ENCODE assay signal across 18 cellular contexts in genomic region chr10:32985341-32985764, GRCh38. TPM values are rescaled to one million over a fixed set of nuclear protein-coding genes. Genes with fewer than 3 reads are reported as not detected.
DNase-seq lines count a peak whose midpoint lies in the region; ATAC-seq, FAIRE-seq and TF ChIP-seq lines count a peak whose summit lies in the region.
"Had no signal": no experiment of that assay in that cellular context is flagged by ENCODE, and none has a peak within 500 bp of the region (broad histone marks: within the 10 kb centered on the region; RNA-seq: fewer than 3 reads in every experiment).

No MANE protein-coding gene starts in this region.

- H3K79me2 ChIP-seq in SK-N-SH (ENCODE audit: insufficient read depth) (peaks cover 4% of the 10 kb centered on the region; the same call in 1 of the 2 replicates), K562 (ENCODE audit: control insufficient read depth, insufficient read depth, low read length) (no peaks in the 10 kb centered on the region)

- DNase-seq in SK-N-SH (no peak), K562 (ENCODE audit: extremely low read depth in 1 of 4, low spot score in 3 of 4) (no peak), right lobe of liver (no peak), T-cell (no peak), iPS-NIHi7 (ENCODE audit: extremely low spot score) (no peak)
- no peak for DNase-seq in activated CD4-positive, alpha-beta T cell treated with anti-CD3 and anti-CD28 coated beads, Interleukin-2, amount 50 U/mL, for 1 hour
- DNase-seq: activated naive CD4-positive, alpha-beta T cell treated with Interleukin-2 at 50 U/mL for 16 hours; CD4-positive, alpha-beta T cell; effector CD4-positive, alpha-beta T cell; H7; midbrain; NCI-H1417 treated with DMSO at 0.1 percent for 48 hours; nucleus accumbens; stimulated activated naive CD8-positive, alpha-beta T cell treated with anti-CD3 and anti-CD28 coated beads, Interleukin-15, amount 100 ng/mL, for 72 hours had no signal

- H3K27me3 ChIP-seq in SK-N-SH (ENCODE audit: insufficient read depth) = no peaks in the 10 kb centered on the region
- no peaks in the 10 kb centered on the region for H3K27me3 ChIP-seq in K562 (ENCODE audit: control insufficient read depth in 2 of 2, insufficient read depth in 2 of 2, low read length in 2 of 2)
- no peaks in the 10 kb centered on the region for H3K27me3 ChIP-seq in right lobe of liver
- H3K27me3 ChIP-seq in subcutaneous abdominal adipose tissue (ENCODE audit: control insufficient read depth in 5 of 5, insufficient read depth in 4 of 5, low read length in 5 of 5) = no peaks in the 10 kb centered on the region

- peak overlapping the region; percentile 64 to 99; a peak in 3 of 4 replicates for H3K27ac ChIP-seq in SK-N-SH (ENCODE audit: low read depth in 2 of 2, low read length in 1 of 2)
- no peak overlapping the region for H3K27ac ChIP-seq in K562 (ENCODE audit: extremely low read depth, low read depth, low read length)
- H3K27ac ChIP-seq in right lobe of liver = peak overlapping the region; percentile 51 to 98 (median 98)
- peak overlapping the region; percentile 58 for H3K27ac ChIP-seq in subcutaneous abdominal adipose tissue (ENCODE audit: low read depth, low read length)
- H3K27ac ChIP-seq: 22Rv1 had no signal

- 53% methylated on average over 4 of the region's 4 CpGs for WGBS in SK-N-SH (ENCODE audit: low lambda C conversion rate)
- WGBS in K562 (ENCODE audit: insufficient coverage, low coverage, missing lambda C conversion rate) = 33% methylated on average over 4 of the region's 4 CpGs
- WGBS in right lobe of liver (ENCODE audit: insufficient coverage, low coverage, low lambda C conversion rate, missing lambda C conversion rate) = 57% methylated on average over 3 of the region's 4 CpGs

- H3F3A ChIP-seq in SK-N-SH (replicated peaks; ENCODE audit: insufficient read depth) = peaks cover 50% of the 10 kb centered on the region

- no peak for TF ChIP-seq EP300 in SK-N-SH (IDR thresholded peaks at IDR 0.05; ENCODE audit: borderline replicate concordance in 1 of 2, low read depth in 1 of 2, low read length in 1 of 2)
- no peak for TF ChIP-seq EP300 in K562 (IDR thresholded peaks at IDR 0.05; ENCODE audit: low read length)

- no peak overlapping the region for H3K4me3 ChIP-seq in SK-N-SH (ENCODE audit: low read depth in 2 of 2, low read length in 1 of 2)
- no peak overlapping the region for H3K4me3 ChIP-seq in K562
- no peak overlapping the region for H3K4me3 ChIP-seq in right lobe of liver
- no peak overlapping the region for H3K4me3 ChIP-seq in subcutaneous abdominal adipose tissue (ENCODE audit: low read depth in 1 of 5, low read length in 5 of 5)
- H3K4me3 ChIP-seq: GM12878 had no signal

- no peak for TF ChIP-seq CTCF in SK-N-SH (IDR thresholded peaks at IDR 0.05)
- no peak for TF ChIP-seq CTCF in K562 (IDR thresholded peaks at IDR 0.05 in 2 of 3, conservative IDR thresholded peaks at IDR 0.05 in 1 of 3; ENCODE audit: insufficient read depth in 2 of 3, low read depth in 1 of 3, low read length in 3 of 3)
- TF ChIP-seq CTCF in right lobe of liver (IDR thresholded peaks at IDR 0.05) = no peak

- peak overlapping the region; percentile 10; the same call in 1 of the 2 replicates for H2AFZ ChIP-seq in SK-N-SH (ENCODE audit: low read depth)
- peak overlapping the region; percentile 28; the same call in 1 of the 2 replicates for H2AFZ ChIP-seq in K562 (ENCODE audit: low read depth, low read length)

- no peaks in the 10 kb centered on the region for H3K9me3 Mint-ChIP-seq in T-cell
- H3K9me3 Mint-ChIP-seq: CD4-positive, alpha-beta T cell; stimulated activated naive CD8-positive, alpha-beta T cell treated with anti-CD3 and anti-CD28 coated beads, Interleukin-15, amount 100 ng/mL, for 72 hours had no signal

- no peaks in the 10 kb centered on the region for H3K9me3 ChIP-seq in SK-N-SH
- no peaks in the 10 kb centered on the region for H3K9me3 ChIP-seq in K562 (replicated peaks; ENCODE audit: control insufficient read depth, insufficient read depth, low read depth, low read length)
- no peaks in the 10 kb centered on the region for H3K9me3 ChIP-seq in right lobe of liver
- H3K9me3 ChIP-seq in subcutaneous abdominal adipose tissue (ENCODE audit: control insufficient read depth in 5 of 5, low read length in 5 of 5) = no peaks in the 10 kb centered on the region

- H3K4me1 ChIP-seq in SK-N-SH (ENCODE audit: control insufficient read depth in 1 of 2, insufficient read depth in 2 of 2, low read depth in 1 of 2, low read length in 1 of 2) = peaks cover 28 to 37% of the 10 kb centered on the region in 2 experiments
- H3K4me1 ChIP-seq in K562 (replicated peaks in 1 of 2; ENCODE audit: control insufficient read depth in 2 of 2, insufficient read depth in 2 of 2, low read length in 2 of 2) = peaks cover 17 to 34% of the 10 kb centered on the region in 2 experiments
- H3K4me1 ChIP-seq in right lobe of liver = peaks cover 2 to 49% (median 20%) of the 10 kb centered on the region in 4 donors
- H3K4me1 ChIP-seq in subcutaneous abdominal adipose tissue (ENCODE audit: control insufficient read depth in 5 of 5, insufficient read depth in 5 of 5, low read length in 5 of 5) = peaks cover 7 to 48% (median 36%) of the 10 kb centered on the region in 5 donors

- no peaks in the 10 kb centered on the region for H3K9me1 ChIP-seq in K562 (ENCODE audit: control insufficient read depth, insufficient read depth, low read length)

- ATAC-seq in SK-N-SH treated with all-trans-retinoic acid at 6 μM for 48 hours (no peak), K562 (no peak), right lobe of liver (no peak), T-cell (replicated peaks in 1 of 4) (no peak)
- ATAC-seq: GM12878; stimulated activated naive CD8-positive, alpha-beta T cell treated with anti-CD3 and anti-CD28 coated beads, Interleukin-15, amount 100 ng/mL, for 72 hours had no signal

- no peak for TF ChIP-seq RAD21 in SK-N-SH (IDR thresholded peaks at IDR 0.05; ENCODE audit: low read length)
- no peak for TF ChIP-seq RAD21 in K562 (CRISPR knock-in tag; conservative IDR thresholded peaks at IDR 0.05 in 1 of 2, IDR thresholded peaks at IDR 0.05 in 1 of 2)

- no peaks in the 10 kb centered on the region for H3K36me3 Mint-ChIP-seq in T-cell

- FAIRE-seq in K562 (lab: Jason Lieb, UNC) = no peak
- FAIRE-seq: GM12878 had no signal

- no peaks in the 10 kb centered on the region for H4K20me1 ChIP-seq in SK-N-SH (ENCODE audit: insufficient read depth)
- H4K20me1 ChIP-seq in K562 (replicated peaks; ENCODE audit: control insufficient read depth, insufficient read depth, low read length) = no peaks in the 10 kb centered on the region

- BruUV-seq in K562 (replicated peaks; lab: Mats Ljungman, UMichigan) = no TSS peak

- peaks cover 24 to 35% (median 30%) of the 10 kb centered on the region in 3 donors for H3K4me1 Mint-ChIP-seq in T-cell

- in situ Hi-C loops in K562 (cut with MboI) = no loop called here

- CTCF ChIA-PET in SK-N-SH (lab: Yijun Ruan, JAX) = interaction anchor here (0.6 kb wide), 1 partner anchor 366 kb away, joined by 5 read pairs; no protein-coding TSS in a partner anchor
- CTCF ChIA-PET in K562 (lab: Yijun Ruan, JAX; ENCODE audit: low intra/inter-chr PET ratio) = no interaction called here
- CTCF ChIA-PET in T-cell (lab: Charles Lee) = interaction anchor here in 1 of 2 donors (0.6 to 1.7 kb wide), 2 partner anchors 23 to 26 kb away, joined by 3 to 4 read pairs; no protein-coding TSS in a partner anchor

- no peaks in the 10 kb centered on the region for H3K36me3 ChIP-seq in SK-N-SH (replicated peaks in 1 of 2; ENCODE audit: control insufficient read depth in 1 of 2, insufficient read depth in 2 of 2, low read length in 1 of 2)
- H3K36me3 ChIP-seq in K562 (ENCODE audit: control insufficient read depth, insufficient read depth, low read length) = no peaks in the 10 kb centered on the region
- H3K36me3 ChIP-seq in right lobe of liver = no peaks in the 10 kb centered on the region
- no peaks in the 10 kb centered on the region for H3K36me3 ChIP-seq in subcutaneous abdominal adipose tissue (ENCODE audit: control insufficient read depth in 5 of 5, insufficient read depth in 5 of 5, low read length in 5 of 5)

- H3K27me3 Mint-ChIP-seq in T-cell = no peaks in the 10 kb centered on the region
- H3K27me3 Mint-ChIP-seq: CD4-positive, alpha-beta T cell; stimulated activated naive CD8-positive, alpha-beta T cell treated with anti-CD3 and anti-CD28 coated beads, Interleukin-15, amount 100 ng/mL, for 72 hours had no signal

- no peak for TF ChIP-seq POLR2A in K562 (conservative IDR thresholded peaks at IDR 0.05)
- TF ChIP-seq POLR2A in right lobe of liver (IDR thresholded peaks at IDR 0.05) = peak; percentile 46

- POLR2A ChIA-PET in SK-N-SH (lab: Yijun Ruan, JAX) = no interaction called here
- POLR2A ChIA-PET in K562 (lab: Yijun Ruan, JAX) = interaction anchor here (0.7 to 1.2 kb wide), 5 partner anchors 12 to 30 kb away, joined by 3 read pairs; no protein-coding TSS in a partner anchor
- POLR2A ChIA-PET in T-cell (lab: Charles Lee) = interaction anchor here in 1 of 2 donors (0.7 kb wide), 1 partner anchor 174 kb away, joined by 10 read pairs; no protein-coding TSS in a partner anchor

- H3K27ac Mint-ChIP-seq in T-cell = no peak overlapping the region
- H3K27ac Mint-ChIP-seq: CD4-positive, alpha-beta T cell; stimulated activated naive CD8-positive, alpha-beta T cell treated with anti-CD3 and anti-CD28 coated beads, Interleukin-15, amount 100 ng/mL, for 72 hours had no signal

- H3K9ac ChIP-seq in SK-N-SH = peak overlapping the region; percentile 19; the same call in 1 of the 2 replicates
- H3K9ac ChIP-seq in K562 (ENCODE audit: insufficient read depth in 1 of 2, low read depth in 2 of 2, low read length in 2 of 2) = no peak overlapping the region
- H3K9ac ChIP-seq in subcutaneous abdominal adipose tissue (ENCODE audit: low read length in 5 of 5) = no peak overlapping the region

- H3K4me3 Mint-ChIP-seq in T-cell = no peak overlapping the region
- H3K4me3 Mint-ChIP-seq: CD4-positive, alpha-beta T cell; stimulated activated naive CD8-positive, alpha-beta T cell treated with anti-CD3 and anti-CD28 coated beads, Interleukin-15, amount 100 ng/mL, for 72 hours had no signal

- H3K4me2 ChIP-seq in SK-N-SH = peak overlapping the region; percentile 53
- no peak overlapping the region for H3K4me2 ChIP-seq in K562 (ENCODE audit: insufficient read depth, low read length)

- intact Hi-C loops in K562 (cut with micrococcal nuclease) (no loop called here), right lobe of liver (cut with DNase I) (no loop called here)

- no peaks in the 10 kb centered on the region for H3K9me2 ChIP-seq in SK-N-SH

RNA-seq across cellular contexts. Expression of gene ITGB1, which starts 27.3 kb away (rescaled TPM):
- 666 and 846 TPM in 2 replicates for polyA plus RNA-seq in SK-N-SH (2012; rRNA removed)
- polyA plus RNA-seq in SK-N-SH (2012; cell fraction: cytosol; rRNA removed) = 1,012 and 1,342 TPM in 2 replicates
- 162 and 438 TPM in 2 replicates for polyA plus RNA-seq in SK-N-SH (2012; cell fraction: nucleus; rRNA removed)
- 67.4 and 220 TPM in 2 replicates for total RNA-seq in K562 (2011; cell fraction: chromatin; rRNA removed; ENCODE audit: low replicate concordance)
- 103 and 140 TPM in 2 replicates for total RNA-seq in K562 (2011; cell fraction: nucleolus; rRNA removed)
- total RNA-seq in K562 (2011; cell fraction: nucleoplasm; rRNA removed) = 195 and 215 TPM in 2 replicates
- total RNA-seq in K562 (2014; rRNA removed) = 173 and 176 TPM in 2 replicates
- total RNA-seq in K562 (2014; rRNA removed; fragmentation: Illumina TruSeq; extraction: Trizol) = 172 and 199 TPM in 2 replicates
- 175 and 190 TPM in 2 replicates for total RNA-seq in K562 (2015; rRNA removed; fragmentation: Illumina TruSeq; extraction: Trizol)
- 155 and 160 TPM in 2 replicates for total RNA-seq in K562 (2021)
- polyA plus RNA-seq in K562 (2011; rRNA removed) = 135 and 194 TPM in 2 replicates
- polyA plus RNA-seq in K562 (2011; cell fraction: cytosol; rRNA removed) = 28.8 and 90.8 TPM in 2 replicates
- polyA plus RNA-seq in K562 (2011; cell fraction: nucleus; rRNA removed) = 26.1 and 44.3 TPM in 2 replicates
- 135 and 173 TPM in 2 replicates for polyA plus RNA-seq in K562 (2012)
- 144 and 149 TPM in 2 replicates for polyA plus RNA-seq in K562 (2014; fragmentation: Illumina TruSeq; extraction: Trizol)
- polyA plus RNA-seq in K562 (2014; fragmentation: Nextera tagmentation; extraction: Ambion mirVana) = 10 to 100 TPM; 40.2 to 61.9 TPM
- polyA plus RNA-seq in K562 (2014; rRNA removed) = 133 and 150 TPM in 2 replicates
- 277 and 287 TPM in 2 replicates for polyA minus RNA-seq in K562 (2011; rRNA and poly(A)+ RNA removed)
- polyA minus RNA-seq in K562 (2011; cell fraction: cytosol; rRNA and poly(A)+ RNA removed) = 83.6 and 105 TPM in 2 replicates
- polyA minus RNA-seq in K562 (2011; cell fraction: nucleus; rRNA and poly(A)+ RNA removed) = 35.9 and 78.5 TPM in 2 replicates
- total RNA-seq in right lobe of liver = 100 to 1,000 TPM; 120 to 301 (median 239) TPM
- 100 to 1,000 TPM; 140 to 269 (median 177) TPM for total RNA-seq in T-cell
